ENCODE assay signal across 8 cellular contexts in the genomic region with DNA sequence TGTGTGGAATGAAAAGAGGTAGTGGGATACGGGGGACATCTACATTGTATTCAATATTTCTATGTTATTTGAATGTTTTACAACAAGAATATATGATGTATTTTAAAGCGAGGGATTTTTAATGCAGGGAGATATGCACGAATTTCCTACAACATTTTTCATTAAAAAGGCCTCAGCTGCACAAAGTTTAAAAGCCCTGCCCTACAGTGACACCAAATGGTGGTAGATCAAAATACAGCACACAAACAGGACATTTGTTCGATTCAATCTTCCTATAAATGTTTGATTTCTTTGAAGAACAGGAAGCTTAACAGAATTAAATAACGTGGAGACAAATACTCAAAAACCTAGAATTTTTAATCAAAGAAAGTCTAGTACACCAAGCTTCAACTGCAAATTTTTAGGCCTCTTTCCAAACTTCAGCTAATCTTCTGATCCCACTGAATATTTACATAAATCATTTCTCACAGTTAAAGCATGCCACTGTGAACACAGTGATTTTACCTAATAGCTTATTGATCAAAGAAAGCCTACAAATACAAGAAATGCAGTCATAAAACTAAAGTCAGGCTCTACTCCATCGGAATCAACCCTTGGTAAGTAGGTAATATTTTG.
DNase-seq lines count a peak whose midpoint lies in the region; ATAC-seq and TF ChIP-seq lines count a peak whose summit lies in the region.

No MANE protein-coding gene starts in this region.

- TF ChIP-seq CTCF in left lung (IDR thresholded peaks at IDR 0.05), result peak in 1 of 2 donors; percentile 45

- no peak overlapping the region for H3K27ac ChIP-seq in left lung

- intact Hi-C loops in left lung (cut with DNase I) (loop anchor here in 1 of 2 donors (10.0 kb wide), 1 partner anchor 222 kb away; no protein-coding TSS in a partner anchor), sciatic nerve (cut with DNase I) (no loop called here)

- H3K27ac Mint-ChIP-seq in activated naive CD4-positive, alpha-beta T cell treated with anti-CD3 and anti-CD28 coated beads, Interleukin-2, amount 10 ng/mL, durations not matched to agents 7 days and 5 days, result no peak overlapping the region

- H3K4me3 ChIP-seq in left lung, result no peak overlapping the region

- CTCF ChIA-PET in activated naive CD4-positive, alpha-beta T cell treated with anti-CD3 and anti-CD28 coated beads, Interleukin-2, amount 10 ng/mL, durations not matched to agents 7 days and 5 days (lab: Charles Lee), result interaction anchor here (0.8 to 2.0 kb wide), 2 partner anchors 222 to 516 kb away, joined by 3 to 6 read pairs; no protein-coding TSS in a partner anchor

- H3K4me1 ChIP-seq in left lung, result no peaks in the 10 kb centered on the region

- no peaks in the 10 kb centered on the region for H3K27me3 Mint-ChIP-seq in activated naive CD4-positive, alpha-beta T cell treated with anti-CD3 and anti-CD28 coated beads, Interleukin-2, amount 10 ng/mL, durations not matched to agents 7 days and 5 days
- no peaks in the 10 kb centered on the region for H3K27me3 Mint-ChIP-seq in activated T-cell treated with anti-CD3 and anti-CD28 coated beads, Interleukin-2, amount 50 U/mL, for 4 hours (ENCODE audit: low read depth)

- DNase-seq in ELR (ENCODE audit: low read depth) (peak; percentile 56), Kasumi-1 (lab: John Stamatoyannopoulos, UW) (peak; percentile 51 to 54), amniotic epithelial cell (ENCODE audit: low read depth) (peak; percentile 40), left lung (no peak), sciatic nerve (ENCODE audit: low spot score) (no peak)
- no peak for DNase-seq in activated naive CD4-positive, alpha-beta T cell treated with anti-CD3 and anti-CD28 coated beads, Interleukin-2, amount 10 ng/mL, durations not matched to agents 7 days and 5 days
- DNase-seq in activated T-cell treated with anti-CD3 and anti-CD28 coated beads, Interleukin-2, amount 50 U/mL, for 4 hours, result no peak
- DNase-seq in activated CD4-positive, alpha-beta T cell treated with anti-CD3 and anti-CD28 coated beads, Interleukin-2, amount 50 U/mL, for 4 hours, result no peak

- peaks cover 2% of the 10 kb centered on the region for H3K4me1 Mint-ChIP-seq in activated naive CD4-positive, alpha-beta T cell treated with anti-CD3 and anti-CD28 coated beads, Interleukin-2, amount 10 ng/mL, durations not matched to agents 7 days and 5 days
- H3K4me1 Mint-ChIP-seq in activated T-cell treated with anti-CD3 and anti-CD28 coated beads, Interleukin-2, amount 50 U/mL, for 4 hours (ENCODE audit: low read depth), result no peaks in the 10 kb centered on the region

- peak; percentile 65 for ATAC-seq in left lung
- ATAC-seq in activated T-cell treated with anti-CD3 and anti-CD28 coated beads, Interleukin-2, amount 50 U/mL, for 4 hours, result no peak
- ATAC-seq in sciatic nerve, result no peak

- H3K4me3 Mint-ChIP-seq in activated naive CD4-positive, alpha-beta T cell treated with anti-CD3 and anti-CD28 coated beads, Interleukin-2, amount 10 ng/mL, durations not matched to agents 7 days and 5 days, result no peak overlapping the region
- H3K4me3 Mint-ChIP-seq in activated T-cell treated with anti-CD3 and anti-CD28 coated beads, Interleukin-2, amount 50 U/mL, for 4 hours, result no peak overlapping the region

- H3K36me3 Mint-ChIP-seq in activated naive CD4-positive, alpha-beta T cell treated with anti-CD3 and anti-CD28 coated beads, Interleukin-2, amount 10 ng/mL, durations not matched to agents 7 days and 5 days, result peaks cover 5% of the 10 kb centered on the region
- no peaks in the 10 kb centered on the region for H3K36me3 Mint-ChIP-seq in activated T-cell treated with anti-CD3 and anti-CD28 coated beads, Interleukin-2, amount 50 U/mL, for 4 hours (ENCODE audit: insufficient read depth)

- no peaks in the 10 kb centered on the region for H3K36me3 ChIP-seq in left lung

- no peaks in the 10 kb centered on the region for H3K9me3 Mint-ChIP-seq in activated naive CD4-positive, alpha-beta T cell treated with anti-CD3 and anti-CD28 coated beads, Interleukin-2, amount 10 ng/mL, durations not matched to agents 7 days and 5 days
- H3K9me3 Mint-ChIP-seq in activated T-cell treated with anti-CD3 and anti-CD28 coated beads, Interleukin-2, amount 50 U/mL, for 4 hours, result no peaks in the 10 kb centered on the region

- H3K9me3 ChIP-seq in left lung, result no peaks in the 10 kb centered on the region

- H3K27me3 ChIP-seq in left lung, result no peaks in the 10 kb centered on the region

Comparison
In these comparisons a context has a peak if more than half of its experiments do, and no peak if none do; other contexts are left out.
1. DNase-seq: peak in ELR (single experiment), Kasumi-1 (2 of 2) and amniotic epithelial cell (single experiment); none in left lung (0 of 2), activated naive CD4-positive, alpha-beta T cell treated with anti-CD3 and anti-CD28 coated beads, Interleukin-2, amount 10 ng/mL, durations not matched to agents 7 days and 5 days (single experiment), activated T-cell treated with anti-CD3 and anti-CD28 coated beads, Interleukin-2, amount 50 U/mL, for 4 hours (single experiment), activated CD4-positive, alpha-beta T cell treated with anti-CD3 and anti-CD28 coated beads, Interleukin-2, amount 50 U/mL, for 4 hours (0 of 2) and sciatic nerve (single experiment).